ENCODE assay signal across 8 cellular contexts in genomic region chr5:112978836-112979235, GRCh38. TPM values are rescaled to one million over a fixed set of nuclear protein-coding genes. Genes with fewer than 3 reads are reported as not detected.
DNase-seq lines count a peak whose midpoint lies in the region; ATAC-seq and TF ChIP-seq lines count a peak whose summit lies in the region.

No MANE protein-coding gene starts in this region.

- no peak for TF ChIP-seq POLR2A in breast epithelium (IDR thresholded peaks at IDR 0.05)

- no peaks in the 10 kb centered on the region for H3K9me3 ChIP-seq in breast epithelium
- no peaks in the 10 kb centered on the region for H3K9me3 ChIP-seq in fibroblast of lung (ENCODE audit: control insufficient read depth, insufficient read depth, low read depth, low read length)
- H3K9me3 ChIP-seq in upper lobe of right lung, result no peaks in the 10 kb centered on the region

- H3K4me1 ChIP-seq in breast epithelium (peaks cover 0 to 4% of the 10 kb centered on the region in 2 donors), fibroblast of lung (ENCODE audit: control insufficient read depth, extremely low read depth, insufficient read depth, low read length) (peaks cover 2% of the 10 kb centered on the region), upper lobe of right lung (peaks cover 19% of the 10 kb centered on the region)

- H3K4me3 ChIP-seq in breast epithelium (peak overlapping the region in 1 of 3 donors; percentile 97), fibroblast of lung (replicated peaks in 1 of 4; ENCODE audit: control extremely low read depth in 1 of 4, insufficient read depth in 1 of 4, low read depth in 3 of 4, low read length in 4 of 4) (peak overlapping the region in 3 of 4 experiments; percentile 78 to 96 (median 79)), upper lobe of right lung (peak overlapping the region; percentile 79)

- no peak for TF ChIP-seq CTCF in MCF 10A (IDR thresholded peaks at IDR 0.05; ENCODE audit: unreplicated experiment)
- no peak for TF ChIP-seq CTCF in breast epithelium (IDR thresholded peaks at IDR 0.05)
- no peak for TF ChIP-seq CTCF in fibroblast of lung (conservative IDR thresholded peaks at IDR 0.05 in 1 of 2, IDR thresholded peaks at IDR 0.05 in 1 of 2; ENCODE audit: low read depth in 1 of 2, low read length in 2 of 2)
- no peak for TF ChIP-seq CTCF in upper lobe of right lung (IDR thresholded peaks at IDR 0.05)
- no peak for TF ChIP-seq CTCF in GM13977 (IDR thresholded peaks at IDR 0.05; ENCODE audit: extremely low read depth, insufficient read depth, missing control alignments)

- no peaks in the 10 kb centered on the region for H3K36me3 ChIP-seq in breast epithelium
- no peaks in the 10 kb centered on the region for H3K36me3 ChIP-seq in fibroblast of lung (ENCODE audit: control insufficient read depth, insufficient read depth, low read length)
- peaks cover 9% of the 10 kb centered on the region for H3K36me3 ChIP-seq in upper lobe of right lung

- H3K4me2 ChIP-seq in fibroblast of lung (ENCODE audit: extremely low read depth, insufficient read depth, low read length), result peak overlapping the region; percentile 75

- no peak overlapping the region for H2AFZ ChIP-seq in fibroblast of lung (ENCODE audit: low read length)

- no peaks in the 10 kb centered on the region for H3K27me3 Mint-ChIP-seq in MCF 10A (ENCODE audit: insufficient read depth, unreplicated experiment)

- H3K79me2 ChIP-seq in fibroblast of lung (ENCODE audit: control insufficient read depth, insufficient read depth, low read length), result peaks cover 68% of the 10 kb centered on the region

- no peaks in the 10 kb centered on the region for H3K27me3 ChIP-seq in breast epithelium
- H3K27me3 ChIP-seq in fibroblast of lung (ENCODE audit: control insufficient read depth, insufficient read depth, low read length), result no peaks in the 10 kb centered on the region
- H3K27me3 ChIP-seq in upper lobe of right lung, result no peaks in the 10 kb centered on the region

- POLR2A ChIA-PET in MCF 10A (lab: Yijun Ruan, JAX), result interaction anchor here (0.8 to 3.3 kb wide), 7 partner anchors 12 to 314 kb away, joined by 3 to 19 read pairs (median 4); partner anchors contain the start of genes REEP5 and SRP19

- H3K4me3 Mint-ChIP-seq in MCF 10A (ENCODE audit: unreplicated experiment), result peak overlapping the region; percentile 97

- intact Hi-C loops in MCF 10A (cut with micrococcal nuclease) (loop anchor here (5.0 kb wide), 2 partner anchors 117 to 533 kb away; partner anchors contain the start of genes SRP19 and YTHDC2), breast epithelium (cut with DNase I; ENCODE audit: low total_unique reads) (no loop called here), upper lobe of right lung (cut with DNase I) (no loop called here)

- CTCF ChIA-PET in MCF 10A (lab: Yijun Ruan, JAX), result interaction anchor here (0.8 to 1.5 kb wide), 3 partner anchors 11 to 19 kb away, joined by 3 to 10 read pairs (median 4); no protein-coding TSS in a partner anchor

- no peak for DNase-seq in MCF 10A (ENCODE audit: unreplicated experiment)
- DNase-seq in breast epithelium (ENCODE audit: low spot score in 2 of 2), result no peak
- DNase-seq in RKO (ENCODE audit: low spot score), result peak; percentile 77
- DNase-seq in fibroblast of lung (ENCODE audit: low read depth in 2 of 2), result no peak
- DNase-seq in upper lobe of right lung, result no peak
- no peak for DNase-seq in GM13977 (ENCODE audit: low spot score)
- DNase-seq in activated CD4-positive, alpha-beta T cell treated with anti-CD3 and anti-CD28 coated beads, Interleukin-2, amount 50 U/mL, for 1 hour, result no peak

- H3K27ac ChIP-seq in breast epithelium (no peak overlapping the region), fibroblast of lung (ENCODE audit: insufficient read depth, low read length) (no peak overlapping the region), upper lobe of right lung (no peak overlapping the region)

- peaks cover 26% of the 10 kb centered on the region for H3K4me1 Mint-ChIP-seq in MCF 10A (ENCODE audit: insufficient read depth, unreplicated experiment)

- no peaks in the 10 kb centered on the region for H3K9me3 Mint-ChIP-seq in MCF 10A (ENCODE audit: unreplicated experiment)

- no peak overlapping the region for H3K9ac ChIP-seq in fibroblast of lung (ENCODE audit: insufficient read depth, low read length)

- in situ Hi-C loops in GM13977 (cut with MboI; ENCODE audit: low pct_unique_long_range_greater_than_20kb, low sequenced_read_pairs, unreplicated experiment), result no loop called here

- H3K27ac Mint-ChIP-seq in MCF 10A (ENCODE audit: low read depth, unreplicated experiment), result peak overlapping the region; percentile 98

- no TSS peak for BruUV-seq in MCF 10A (replicated peaks; lab: Mats Ljungman, UMichigan)

- ATAC-seq in upper lobe of right lung (no peak), GM18907 (IDR thresholded peaks at IDR 0.05; ENCODE audit: unreplicated experiment) (no peak)

- no peaks in the 10 kb centered on the region for H4K20me1 ChIP-seq in fibroblast of lung (ENCODE audit: control insufficient read depth, extremely low read depth, insufficient read depth, low read length)

- peaks cover 7% of the 10 kb centered on the region for H3K36me3 Mint-ChIP-seq in MCF 10A (ENCODE audit: insufficient read depth, unreplicated experiment)

RNA-seq across cellular contexts. Expression of gene DCP2, which starts 2.2 kb away (rescaled TPM):
- total RNA-seq in MCF 10A (2022) (32.7 and 34.1 TPM in 2 replicates), breast epithelium (10 to 100 TPM; 26.2 to 67.0 (median 43.9) TPM), fibroblast of lung (19.5 and 20.5 TPM in 2 replicates), upper lobe of right lung (51.1 TPM)
- 7.9 and 8.9 TPM in 2 replicates for polyA plus RNA-seq in fibroblast of lung
- 7.7 and 7.9 TPM in 2 replicates for polyA plus RNA-seq in fibroblast of lung (2012)
- polyA minus RNA-seq in fibroblast of lung (ENCODE audit: low replicate concordance), result 5.2 and 11.1 TPM in 2 replicates

RNA-seq across cellular contexts. Expression of gene REEP5, which starts 56.8 kb away (rescaled TPM):
- total RNA-seq in MCF 10A (2022), result 64.8 and 65.2 TPM in 2 replicates
- 100 to 1,000 TPM in 2 of 3 donors, 10 to 100 TPM in 1; 96.4 to 177 (median 117) TPM for total RNA-seq in breast epithelium
- total RNA-seq in fibroblast of lung, result 54.7 and 56.8 TPM in 2 replicates
- 105 and 111 TPM in 2 replicates for polyA plus RNA-seq in fibroblast of lung
- polyA plus RNA-seq in fibroblast of lung (2012), result 76.4 and 81.3 TPM in 2 replicates
- 255 and 273 TPM in 2 replicates for polyA minus RNA-seq in fibroblast of lung (ENCODE audit: low replicate concordance)
- total RNA-seq in upper lobe of right lung, result 108 TPM
